ENCODE assay signal across 1 cellular context in the genomic region with DNA sequence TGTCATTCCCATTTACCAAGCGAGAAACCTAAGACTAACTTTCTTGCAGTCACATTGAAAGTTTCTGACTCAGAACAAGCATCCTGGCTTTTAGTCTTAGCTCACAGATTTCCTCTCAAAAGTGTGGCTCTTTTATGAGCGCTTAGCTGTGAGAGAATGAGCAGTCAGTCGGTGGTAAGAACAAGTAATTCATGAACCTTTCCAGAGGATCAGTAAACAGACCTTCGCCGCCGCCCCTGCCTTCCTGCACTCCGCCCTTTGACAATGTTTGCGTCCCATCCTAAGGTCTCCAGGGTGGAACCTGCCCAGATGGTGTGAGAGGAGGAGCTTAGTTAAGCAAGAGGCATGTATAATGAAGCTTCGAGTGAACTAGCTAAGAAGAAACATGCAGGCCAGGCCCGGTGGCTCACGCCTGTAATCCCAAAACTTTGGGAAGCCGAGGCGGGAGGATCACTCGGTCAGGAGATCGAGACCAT.
TF ChIP-seq lines count a peak whose summit lies in the region.

No MANE protein-coding gene starts in this region.

TF ChIP-seq in HepG2, 621 proteins besides CTCF, POLR2A, EP300 and RAD21 (continued from another document and continues in another):
- TF ChIP-seq, protein P1, sequence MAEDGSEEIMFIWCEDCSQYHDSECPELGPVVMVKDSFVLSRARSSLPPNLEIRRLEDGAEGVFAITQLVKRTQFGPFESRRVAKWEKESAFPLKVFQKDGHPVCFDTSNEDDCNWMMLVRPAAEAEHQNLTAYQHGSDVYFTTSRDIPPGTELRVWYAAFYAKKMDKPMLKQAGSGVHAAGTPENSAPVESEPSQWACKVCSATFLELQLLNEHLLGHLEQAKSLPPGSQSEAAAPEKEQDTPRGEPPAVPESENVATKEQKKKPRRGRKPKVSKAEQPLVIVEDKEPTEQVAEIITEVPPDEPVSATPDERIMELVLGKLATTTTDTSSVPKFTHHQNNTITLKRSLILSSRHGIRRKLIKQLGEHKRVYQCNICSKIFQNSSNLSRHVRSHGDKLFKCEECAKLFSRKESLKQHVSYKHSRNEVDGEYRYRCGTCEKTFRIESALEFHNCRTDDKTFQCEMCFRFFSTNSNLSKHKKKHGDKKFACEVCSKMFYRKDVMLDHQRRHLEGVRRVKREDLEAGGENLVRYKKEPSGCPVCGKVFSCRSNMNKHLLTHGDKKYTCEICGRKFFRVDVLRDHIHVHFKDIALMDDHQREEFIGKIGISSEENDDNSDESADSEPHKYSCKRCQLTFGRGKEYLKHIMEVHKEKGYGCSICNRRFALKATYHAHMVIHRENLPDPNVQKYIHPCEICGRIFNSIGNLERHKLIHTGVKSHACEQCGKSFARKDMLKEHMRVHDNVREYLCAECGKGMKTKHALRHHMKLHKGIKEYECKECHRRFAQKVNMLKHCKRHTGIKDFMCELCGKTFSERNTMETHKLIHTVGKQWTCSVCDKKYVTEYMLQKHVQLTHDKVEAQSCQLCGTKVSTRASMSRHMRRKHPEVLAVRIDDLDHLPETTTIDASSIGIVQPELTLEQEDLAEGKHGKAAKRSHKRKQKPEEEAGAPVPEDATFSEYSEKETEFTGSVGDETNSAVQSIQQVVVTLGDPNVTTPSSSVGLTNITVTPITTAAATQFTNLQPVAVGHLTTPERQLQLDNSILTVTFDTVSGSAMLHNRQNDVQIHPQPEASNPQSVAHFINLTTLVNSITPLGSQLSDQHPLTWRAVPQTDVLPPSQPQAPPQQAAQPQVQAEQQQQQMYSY (CRISPR knock-in tag; IDR thresholded peaks at IDR 0.05): no peak
- TF ChIP-seq CSRNP2 (CRISPR knock-in tag; conservative IDR thresholded peaks at IDR 0.05; ENCODE audit: low read depth): no peak
- no peak for TF ChIP-seq TCF7L2 (IDR thresholded peaks at IDR 0.05; ENCODE audit: low read depth, low read length)
- no peak for TF ChIP-seq CCAR2 (optimal IDR thresholded peaks at IDR 0.05; ENCODE audit: low read depth, low read length)
- TF ChIP-seq CHCHD3 (CRISPR knock-in tag; IDR thresholded peaks at IDR 0.05): no peak
- no peak for TF ChIP-seq TAF1 (CRISPR knock-in tag; IDR thresholded peaks at IDR 0.05)
- TF ChIP-seq ZNF720 (CRISPR knock-in tag; IDR thresholded peaks at IDR 0.05): no peak
- TF ChIP-seq ETS1 (CRISPR knock-in tag; IDR thresholded peaks at IDR 0.05): no peak
- TF ChIP-seq, protein P2, sequence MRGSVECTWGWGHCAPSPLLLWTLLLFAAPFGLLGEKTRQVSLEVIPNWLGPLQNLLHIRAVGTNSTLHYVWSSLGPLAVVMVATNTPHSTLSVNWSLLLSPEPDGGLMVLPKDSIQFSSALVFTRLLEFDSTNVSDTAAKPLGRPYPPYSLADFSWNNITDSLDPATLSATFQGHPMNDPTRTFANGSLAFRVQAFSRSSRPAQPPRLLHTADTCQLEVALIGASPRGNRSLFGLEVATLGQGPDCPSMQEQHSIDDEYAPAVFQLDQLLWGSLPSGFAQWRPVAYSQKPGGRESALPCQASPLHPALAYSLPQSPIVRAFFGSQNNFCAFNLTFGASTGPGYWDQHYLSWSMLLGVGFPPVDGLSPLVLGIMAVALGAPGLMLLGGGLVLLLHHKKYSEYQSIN (CRISPR knock-in tag; IDR thresholded peaks at IDR 0.05; ENCODE audit: borderline replicate concordance): no peak
- peak; percentile 36; the same call in 1 of the 2 replicates for TF ChIP-seq SNAPC2 (CRISPR knock-in tag; IDR thresholded peaks at IDR 0.05)
- no peak for TF ChIP-seq SKI (IDR thresholded peaks at IDR 0.05; ENCODE audit: partially characterized antibody)
- no peak for TF ChIP-seq TIGD3 (CRISPR knock-in tag; IDR thresholded peaks at IDR 0.05; ENCODE audit: borderline replicate concordance)
- 0 out of 2 replicates have a peak, but pooled peaks have one; percentile 21 for TF ChIP-seq ZNF605 (CRISPR knock-in tag; IDR thresholded peaks at IDR 0.05)
- peak; percentile 76 for TF ChIP-seq TFDP2 (CRISPR knock-in tag; IDR thresholded peaks at IDR 0.05)
- TF ChIP-seq ZMYM2 (CRISPR knock-in tag; IDR thresholded peaks at IDR 0.05): peak; percentile 75
- TF ChIP-seq SMAD1 (CRISPR knock-in tag; IDR thresholded peaks at IDR 0.05; ENCODE audit: borderline replicate concordance, low read depth): no peak
- 0 out of 2 replicates have a peak, but pooled peaks have one; percentile 23 for TF ChIP-seq ZNF205 (CRISPR knock-in tag; IDR thresholded peaks at IDR 0.05)
- TF ChIP-seq, protein P3, sequence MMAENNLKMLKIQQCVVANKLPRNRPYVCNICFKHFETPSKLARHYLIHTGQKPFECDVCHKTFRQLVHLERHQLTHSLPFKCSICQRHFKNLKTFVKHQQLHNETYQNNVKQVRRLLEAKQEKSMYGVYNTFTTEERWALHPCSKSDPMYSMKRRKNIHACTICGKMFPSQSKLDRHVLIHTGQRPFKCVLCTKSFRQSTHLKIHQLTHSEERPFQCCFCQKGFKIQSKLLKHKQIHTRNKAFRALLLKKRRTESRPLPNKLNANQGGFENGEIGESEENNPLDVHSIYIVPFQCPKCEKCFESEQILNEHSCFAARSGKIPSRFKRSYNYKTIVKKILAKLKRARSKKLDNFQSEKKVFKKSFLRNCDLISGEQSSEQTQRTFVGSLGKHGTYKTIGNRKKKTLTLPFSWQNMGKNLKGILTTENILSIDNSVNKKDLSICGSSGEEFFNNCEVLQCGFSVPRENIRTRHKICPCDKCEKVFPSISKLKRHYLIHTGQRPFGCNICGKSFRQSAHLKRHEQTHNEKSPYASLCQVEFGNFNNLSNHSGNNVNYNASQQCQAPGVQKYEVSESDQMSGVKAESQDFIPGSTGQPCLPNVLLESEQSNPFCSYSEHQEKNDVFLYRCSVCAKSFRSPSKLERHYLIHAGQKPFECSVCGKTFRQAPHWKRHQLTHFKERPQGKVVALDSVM (CRISPR knock-in tag; IDR thresholded peaks at IDR 0.05): no peak
- TF ChIP-seq USF2 (IDR thresholded peaks at IDR 0.05; ENCODE audit: low read depth, low read length): no peak
- TF ChIP-seq USF2 (CRISPR knock-in tag; IDR thresholded peaks at IDR 0.05; ENCODE audit: borderline replicate concordance): no peak
- no peak for TF ChIP-seq MLLT10 (CRISPR knock-in tag; IDR thresholded peaks at IDR 0.05)
- TF ChIP-seq TGIF2 (CRISPR knock-in tag; IDR thresholded peaks at IDR 0.05): no peak
- TF ChIP-seq, protein P4, sequence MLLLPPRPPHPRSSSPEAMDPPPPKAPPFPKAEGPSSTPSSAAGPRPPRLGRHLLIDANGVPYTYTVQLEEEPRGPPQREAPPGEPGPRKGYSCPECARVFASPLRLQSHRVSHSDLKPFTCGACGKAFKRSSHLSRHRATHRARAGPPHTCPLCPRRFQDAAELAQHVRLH (CRISPR knock-in tag; IDR thresholded peaks at IDR 0.05; ENCODE audit: borderline replicate concordance, low read depth): no peak
- peak; percentile 67; the same call in 1 of the 2 replicates for TF ChIP-seq BORCS8-MEF2B (CRISPR knock-in tag; IDR thresholded peaks at IDR 0.05)
- no peak for TF ChIP-seq SKIL (CRISPR knock-in tag; IDR thresholded peaks at IDR 0.05; ENCODE audit: borderline replicate concordance)
- no peak for TF ChIP-seq ZNF841 (CRISPR knock-in tag; IDR thresholded peaks at IDR 0.05; ENCODE audit: borderline replicate concordance)
- TF ChIP-seq HMG20B (CRISPR knock-in tag; conservative IDR thresholded peaks at IDR 0.05): no peak
- TF ChIP-seq THAP8 (CRISPR knock-in tag; IDR thresholded peaks at IDR 0.05; ENCODE audit: borderline replicate concordance): no peak
- TF ChIP-seq ZFP90 (CRISPR knock-in tag; IDR thresholded peaks at IDR 0.05; ENCODE audit: borderline replicate concordance): peak; percentile 65; the same call in 1 of the 2 replicates
- peak; percentile 94 for TF ChIP-seq ZNF264 (CRISPR knock-in tag; IDR thresholded peaks at IDR 0.05)
- 0 out of 2 replicates have a peak, but pooled peaks have one; percentile 22 for TF ChIP-seq THAP7 (CRISPR knock-in tag; IDR thresholded peaks at IDR 0.05)
- no peak for TF ChIP-seq ZNF772 (CRISPR knock-in tag; IDR thresholded peaks at IDR 0.05)
- TF ChIP-seq ZNF878 (CRISPR knock-in tag; IDR thresholded peaks at IDR 0.05): no peak
- TF ChIP-seq NONO (IDR thresholded peaks at IDR 0.05): no peak
- TF ChIP-seq NONO (CRISPR knock-in tag; conservative IDR thresholded peaks at IDR 0.05): peak; percentile 53; the same call in 1 of the 2 replicates
- no peak for TF ChIP-seq SRSF4 (IDR thresholded peaks at IDR 0.05; ENCODE audit: low read depth, low read length, poor library complexity, severe bottlenecking)
- TF ChIP-seq ZZZ3 (CRISPR knock-in tag; IDR thresholded peaks at IDR 0.05; ENCODE audit: borderline replicate concordance): no peak
